9 cellular contexts compared by ENCODE assay signal in the genomic region with DNA sequence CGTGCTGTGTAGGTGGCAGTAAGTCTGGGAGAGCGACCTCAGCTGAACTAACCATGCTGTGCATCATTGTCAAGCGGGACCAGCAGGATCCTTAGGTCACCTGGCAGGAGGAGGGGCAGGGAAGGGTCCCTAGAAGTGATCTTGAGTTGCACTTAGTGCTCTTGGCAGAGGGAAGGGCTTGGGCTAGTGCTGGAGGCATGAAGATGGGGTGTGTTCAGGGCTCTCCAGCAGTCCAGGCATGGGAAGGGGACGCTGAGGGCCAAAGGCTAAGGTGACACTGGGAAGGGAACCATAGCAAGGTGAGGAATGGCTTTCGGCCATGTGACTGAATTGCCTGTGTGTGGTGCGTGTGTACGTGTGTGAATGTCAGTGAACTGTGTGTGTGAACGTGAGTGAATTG. TPM values are rescaled to one million over a fixed set of nuclear protein-coding genes. Genes with fewer than 3 reads are reported as not detected.
"Had no signal": no experiment of that assay in that cellular context is flagged by ENCODE, and none has a peak within 500 bp of the region (broad histone marks: within the 10 kb centered on the region; RNA-seq: fewer than 3 reads in every experiment).

No MANE protein-coding gene starts in this region.

RNA-seq across cellular contexts. Expression of gene GSTT2, which starts 6.2 kb away (rescaled TPM):
- total RNA-seq: MCF 10A, NCI-H460, OCI-LY7, Right ventricle myocardium inferior, SK-MEL-5 had no signal

RNA-seq across cellular contexts. Expression of gene GSTT4, which starts 19.2 kb away (rescaled TPM):
- total RNA-seq: LHCN-M2, MCF 10A, NCI-H460, OCI-LY7, PC-9, Right ventricle myocardium inferior, RPMI7951, SJCRH30, SK-MEL-5 had no signal

RNA-seq across cellular contexts. Expression of gene DDTL, which starts 19.4 kb away (rescaled TPM):
- total RNA-seq: PC-9 had no signal
